25 cellular contexts compared by ENCODE assay signal in genomic region chr18:23875966-23876365, GRCh38.
"Had no signal": no experiment of that assay in that cellular context is flagged by ENCODE, and none has a peak within 500 bp of the region (broad histone marks: within the 10 kb centered on the region; RNA-seq: fewer than 3 reads in every experiment).

No MANE protein-coding gene starts in this region.

- H3K27ac ChIP-seq: colonic mucosa, gastroesophageal sphincter, heart left ventricle, hepatocyte, left lung, prostate gland, right atrium auricular region, thyroid gland, vagina had no signal

- H3K9me3 Mint-ChIP-seq: dendritic cell treated with granulocyte-macrophage colony-stimulating factor and Interleukin-4, amounts not matched to agents 40 ng/mL and 50 ng/mL, for 4 days; naive thymus-derived CD8-positive, alpha-beta T cell; nephron progenitor cell; stimulated activated naive CD8-positive, alpha-beta T cell treated with anti-CD3 and anti-CD28 coated beads, Interleukin-15, amount 100 ng/mL, for 72 hours had no signal

- H3K36me3 Mint-ChIP-seq: naive thymus-derived CD8-positive, alpha-beta T cell had no signal

- H3K4me3 ChIP-seq: colonic mucosa, gastroesophageal sphincter, heart left ventricle, hepatocyte, left lung, prostate gland, right atrium auricular region, smooth muscle cell, thyroid gland had no signal

- H3K4me1 ChIP-seq: colonic mucosa, left lung, prostate gland, right atrium auricular region, thyroid gland, vagina had no signal

- H2AFZ ChIP-seq: hepatocyte had no signal

- ATAC-seq: gastroesophageal sphincter; heart left ventricle; left cardiac atrium; left lung; naive thymus-derived CD8-positive, alpha-beta T cell; sciatic nerve; stimulated activated naive CD8-positive, alpha-beta T cell treated with anti-CD3 and anti-CD28 coated beads, Interleukin-15, amount 100 ng/mL, for 72 hours had no signal

- H3K4me3 Mint-ChIP-seq: dendritic cell treated with granulocyte-macrophage colony-stimulating factor and Interleukin-4, amounts not matched to agents 40 ng/mL and 50 ng/mL, for 4 days; naive thymus-derived CD8-positive, alpha-beta T cell; nephron progenitor cell; stimulated activated naive CD8-positive, alpha-beta T cell treated with anti-CD3 and anti-CD28 coated beads, Interleukin-15, amount 100 ng/mL, for 72 hours had no signal

- H3K27ac Mint-ChIP-seq: dendritic cell treated with granulocyte-macrophage colony-stimulating factor and Interleukin-4, amounts not matched to agents 40 ng/mL and 50 ng/mL, for 4 days; nephron progenitor cell had no signal

- DNase-seq: colonic mucosa; effector CD8-positive, alpha-beta T cell; foreskin fibroblast; heart left ventricle; left cardiac atrium; left lung; naive thymus-derived CD8-positive, alpha-beta T cell; nephron progenitor cell; nucleus accumbens; stimulated activated CD4-positive, alpha-beta T cell treated with anti-CD3 and anti-CD28 coated beads, Interleukin-12 subunit alpha, Interleukin-12 subunit beta, amount 100 ng/mL, for 4 hours; stimulated activated CD4-positive, alpha-beta T cell treated with anti-CD3 and anti-CD28 coated beads, Interleukin-1b, Interleukin-23, amount 100 ng/mL, for 48 hours; stimulated activated CD4-positive, alpha-beta T cell treated with anti-CD3 and anti-CD28 coated beads, Interleukin-4, amount 100 ng/mL, for 1 hour; stimulated activated CD8-positive, alpha-beta memory T cell treated with anti-CD3 and anti-CD28 coated beads, Interleukin-4, amount 100 ng/mL, for 48 hours; stimulated activated naive CD4-positive, alpha-beta T cell; stimulated activated naive CD8-positive, alpha-beta T cell treated with anti-CD3 and anti-CD28 coated beads, Interleukin-15, amount 100 ng/mL, for 72 hours; thyroid gland; trophoblast cell had no signal

- H3K27me3 Mint-ChIP-seq: dendritic cell treated with granulocyte-macrophage colony-stimulating factor and Interleukin-4, amounts not matched to agents 40 ng/mL and 50 ng/mL, for 4 days had no signal

- H3K27me3 ChIP-seq: colonic mucosa, gastroesophageal sphincter, heart left ventricle, hepatocyte, left lung, right atrium auricular region, thyroid gland, vagina had no signal

- H3K9me3 ChIP-seq: colonic mucosa, gastroesophageal sphincter, heart left ventricle, left lung, prostate gland, right atrium auricular region, thyroid gland, vagina had no signal

- H3K4me2 ChIP-seq: hepatocyte, smooth muscle cell had no signal

- H3K36me3 ChIP-seq: colonic mucosa, left lung, prostate gland, right atrium auricular region, thyroid gland had no signal

- H3K79me2 ChIP-seq: hepatocyte had no signal
